In genomic region chr9:109351032-109351431, GRCh38 we compare ENCODE assay signal across 17 cellular contexts. TPM values are rescaled to one million over a fixed set of nuclear protein-coding genes. Genes with fewer than 3 reads are reported as not detected.
DNase-seq lines count a peak whose midpoint lies in the region; ATAC-seq and TF ChIP-seq lines count a peak whose summit lies in the region.
"Had no signal": no experiment of that assay in that cellular context is flagged by ENCODE, and none has a peak within 500 bp of the region (broad histone marks: within the 10 kb centered on the region; RNA-seq: fewer than 3 reads in every experiment).

No MANE protein-coding gene starts in this region.

- H3K4me2 ChIP-seq in MM.1S (ENCODE audit: low read depth, low read length) = no peak overlapping the region
- H3K4me2 ChIP-seq: GM23338 had no signal

- H3K27ac Mint-ChIP-seq in endodermal cell = peak overlapping the region; percentile 50
- no peak overlapping the region for H3K27ac Mint-ChIP-seq in activated CD4-positive, alpha-beta T cell treated with anti-CD3 and anti-CD28 coated beads, Interleukin-2, amount 10 ng/mL, durations not matched to agents 24 days and 14 days
- H3K27ac Mint-ChIP-seq: CD4-positive, alpha-beta memory T cell; GM23338 had no signal

- no peaks in the 10 kb centered on the region for H3F3A ChIP-seq in MM.1S (ENCODE audit: insufficient read depth, low read length)

- intact Hi-C loops in activated CD4-positive, alpha-beta T cell treated with anti-CD3 and anti-CD28 coated beads, Interleukin-2, amount 10 ng/mL, durations not matched to agents 24 days and 14 days (cut with micrococcal nuclease) = no loop called here

- H3K9me2 ChIP-seq in MM.1S (replicated peaks; ENCODE audit: insufficient read depth, low read length) = no peaks in the 10 kb centered on the region

- no peaks in the 10 kb centered on the region for H3K36me3 Mint-ChIP-seq in endodermal cell (ENCODE audit: low read depth)
- H3K36me3 Mint-ChIP-seq in activated CD4-positive, alpha-beta T cell treated with anti-CD3 and anti-CD28 coated beads, Interleukin-2, amount 10 ng/mL, durations not matched to agents 24 days and 14 days (ENCODE audit: low read depth) = no peaks in the 10 kb centered on the region
- H3K36me3 Mint-ChIP-seq: CD4-positive, alpha-beta memory T cell had no signal

- H3K27me3 ChIP-seq in endodermal cell (ENCODE audit: control insufficient read depth, insufficient read depth, low read length, poor library complexity, severe bottlenecking) (no peaks in the 10 kb centered on the region), MM.1S (replicated peaks; ENCODE audit: insufficient read depth, low read length) (no peaks in the 10 kb centered on the region)

- no peak overlapping the region for H3K4me3 Mint-ChIP-seq in endodermal cell
- H3K4me3 Mint-ChIP-seq in activated CD4-positive, alpha-beta T cell treated with anti-CD3 and anti-CD28 coated beads, Interleukin-2, amount 10 ng/mL, durations not matched to agents 24 days and 14 days = no peak overlapping the region
- H3K4me3 Mint-ChIP-seq: CD4-positive, alpha-beta memory T cell; GM23338; H9 had no signal

- H3K27me3 Mint-ChIP-seq in endodermal cell (ENCODE audit: insufficient read depth) = peaks cover 2% of the 10 kb centered on the region
- H3K27me3 Mint-ChIP-seq in activated CD4-positive, alpha-beta T cell treated with anti-CD3 and anti-CD28 coated beads, Interleukin-2, amount 10 ng/mL, durations not matched to agents 24 days and 14 days = peaks cover 5% of the 10 kb centered on the region

- H3K36me3 ChIP-seq in endodermal cell (ENCODE audit: control insufficient read depth, insufficient read depth, low read length) (no peaks in the 10 kb centered on the region), MM.1S (replicated peaks; ENCODE audit: insufficient read depth, low read length) (no peaks in the 10 kb centered on the region)

- DNase-seq in GM12865 (ENCODE audit: low read depth) (peak; percentile 8), endodermal cell (no peak), MM.1S (no peak)
- DNase-seq in activated CD4-positive, alpha-beta T cell treated with anti-CD3 and anti-CD28 coated beads, Interleukin-2, amount 10 ng/mL, durations not matched to agents 24 days and 14 days = no peak
- DNase-seq: C1 segment of cervical spinal cord; Calu3; CD4-positive, alpha-beta memory T cell; COR-L47; DMS53; DMS79 treated with DMSO at 0.1 percent for 48 hours; GF-D8; H9 had no signal

- TF ChIP-seq CTCF in GM12865 (IDR thresholded peaks at IDR 0.05; ENCODE audit: insufficient read depth, low read depth, low read length, missing control alignments) = no peak
- no peak for TF ChIP-seq CTCF in endodermal cell (conservative IDR thresholded peaks at IDR 0.05)
- no peak for TF ChIP-seq CTCF in MM.1S (IDR thresholded peaks at IDR 0.05; ENCODE audit: low read length)

- H4K20me1 ChIP-seq in MM.1S (ENCODE audit: insufficient read depth, low read length) = no peaks in the 10 kb centered on the region

- no peak overlapping the region for H3K27ac ChIP-seq in endodermal cell (ENCODE audit: low read depth, low read length)
- H3K27ac ChIP-seq in MM.1S (ENCODE audit: low read length) = no peak overlapping the region

- peaks cover 9% of the 10 kb centered on the region for H3K4me1 Mint-ChIP-seq in endodermal cell
- H3K4me1 Mint-ChIP-seq in activated CD4-positive, alpha-beta T cell treated with anti-CD3 and anti-CD28 coated beads, Interleukin-2, amount 10 ng/mL, durations not matched to agents 24 days and 14 days = no peaks in the 10 kb centered on the region
- H3K4me1 Mint-ChIP-seq: CD4-positive, alpha-beta memory T cell; GM23338 had no signal

- no peak overlapping the region for H2AFZ ChIP-seq in MM.1S (ENCODE audit: low read length)
- H2AFZ ChIP-seq: GM23338 had no signal

- H3K9ac ChIP-seq in endodermal cell (ENCODE audit: extremely low read depth, low read length, poor library complexity, severe bottlenecking) (no peak overlapping the region), MM.1S (ENCODE audit: low read length) (no peak overlapping the region)

- H3K9me3 ChIP-seq in endodermal cell (ENCODE audit: control insufficient read depth, low read length) (no peaks in the 10 kb centered on the region), MM.1S (replicated peaks; ENCODE audit: insufficient read depth, low read length) (no peaks in the 10 kb centered on the region)

- H3K4me3 ChIP-seq in GM12865 (ENCODE audit: low read depth, low read length) = no peak overlapping the region
- no peak overlapping the region for H3K4me3 ChIP-seq in endodermal cell (ENCODE audit: low read length)
- no peak overlapping the region for H3K4me3 ChIP-seq in MM.1S (ENCODE audit: low read length)
- H3K4me3 ChIP-seq: GM23338 had no signal

- ATAC-seq in GM19351 (IDR thresholded peaks at IDR 0.05; ENCODE audit: unreplicated experiment) (peak; percentile 56), HG03378 (IDR thresholded peaks at IDR 0.05; ENCODE audit: unreplicated experiment) (no peak)
- ATAC-seq: GM23338, HCT116 had no signal

- H3K9me3 Mint-ChIP-seq in endodermal cell = no peaks in the 10 kb centered on the region
- H3K9me3 Mint-ChIP-seq in activated CD4-positive, alpha-beta T cell treated with anti-CD3 and anti-CD28 coated beads, Interleukin-2, amount 10 ng/mL, durations not matched to agents 24 days and 14 days = no peaks in the 10 kb centered on the region
- H3K9me3 Mint-ChIP-seq: GM23338, H9 had no signal

- WGBS in endodermal cell (ENCODE audit: insufficient coverage in 1 of 2, insufficient read length in 1 of 2), 2 experiments = 72 to 78% methylated on average over 5 of the region's 5 CpGs

- H3K4me1 ChIP-seq in endodermal cell (ENCODE audit: control insufficient read depth, insufficient read depth, low read length) (no peaks in the 10 kb centered on the region), MM.1S (ENCODE audit: low read length) (no peaks in the 10 kb centered on the region)

- no peaks in the 10 kb centered on the region for H3K79me2 ChIP-seq in MM.1S (ENCODE audit: low read length)

RNA-seq across cellular contexts. Expression of gene EPB41L4B, which starts 30.2 kb away (rescaled TPM):
- 1 to 10 TPM; 6.4 to 6.6 TPM for total RNA-seq in endodermal cell
- polyA plus RNA-seq in endodermal cell (2013, experiment 1 of 2) = 1.7 TPM
- 1.3 TPM for polyA plus RNA-seq in endodermal cell (2013, experiment 2 of 2)
- 1.2 and 1.5 TPM in 2 replicates for total RNA-seq in activated CD4-positive, alpha-beta T cell treated with anti-CD3 and anti-CD28 coated beads, Interleukin-2, amount 10 ng/mL, durations not matched to agents 24 days and 14 days
- total RNA-seq: A673; CD4-positive, alpha-beta memory T cell had no signal
- polyA plus RNA-seq: CD4-positive, alpha-beta memory T cell had no signal
